ENCODE assay signal across 18 cellular contexts in the genomic region with DNA sequence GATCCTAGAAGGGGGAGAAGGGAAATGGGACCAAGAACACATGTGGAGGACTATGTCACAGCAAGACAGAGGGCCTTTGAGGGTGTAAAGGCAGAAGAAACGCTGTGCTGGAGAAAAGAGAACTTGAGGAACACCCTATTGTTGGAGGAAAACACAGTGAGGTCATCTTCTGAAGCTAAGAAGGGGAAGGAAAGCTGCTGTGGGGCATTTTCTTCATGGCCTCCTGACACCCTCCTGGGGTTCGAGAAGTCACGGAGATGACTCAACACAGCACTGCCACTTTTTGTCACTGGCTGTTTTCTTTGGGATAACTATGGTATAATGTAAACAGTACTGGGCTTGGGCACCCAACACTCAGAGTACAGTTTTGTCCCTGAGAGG.
DNase-seq lines count a peak whose midpoint lies in the region; ATAC-seq and TF ChIP-seq lines count a peak whose summit lies in the region.
"Had no signal": no experiment of that assay in that cellular context is flagged by ENCODE, and none has a peak within 500 bp of the region (broad histone marks: within the 10 kb centered on the region; RNA-seq: fewer than 3 reads in every experiment).

No MANE protein-coding gene starts in this region.

- H3K9ac ChIP-seq in PC-3 (ENCODE audit: low read length): no peak overlapping the region

- CTCF ChIA-PET in PC-3 (lab: Charles Lee): no interaction called here

- no peak for DNase-seq in left ventricle myocardium superior
- DNase-seq in left ventricle myocardium inferior: no peak
- DNase-seq in NB4 (ENCODE audit: low read depth): peak; percentile 2
- DNase-seq in PC-3: no peak
- DNase-seq in mucosa of descending colon: no peak
- DNase-seq: activated CD8-positive, alpha-beta T cell treated with anti-CD3 and anti-CD28 coated beads, Interleukin-2, amount 10 ng/mL, durations not matched to agents 7 days and 5 days; activated gamma-delta T cell; foreskin fibroblast; midbrain; NCI-H1436 treated with DMSO at 0.1 percent for 48 hours; NCI-H524; pancreas; stimulated activated CD4-positive, alpha-beta T cell treated with anti-CD3 and anti-CD28 coated beads, Interleukin-15, amount 100 ng/mL, for 24 hours; tibial artery had no signal

- no TSS peak for BruUV-seq in PC-3 (replicated peaks; lab: Mats Ljungman, UMichigan)

- H3K36me3 ChIP-seq in left ventricle myocardium inferior (no peaks in the 10 kb centered on the region), PC-3 (ENCODE audit: low read depth, low read length) (no peaks in the 10 kb centered on the region), mucosa of descending colon (ENCODE audit: low read depth) (no peaks in the 10 kb centered on the region)
- H3K36me3 ChIP-seq: pancreas, tibial artery had no signal

- H3K4me3 ChIP-seq in left ventricle myocardium inferior (no peak overlapping the region), NB4 (ENCODE audit: low read depth, low read length) (no peak overlapping the region), PC-3 (ENCODE audit: low read length) (no peak overlapping the region), mucosa of descending colon (no peak overlapping the region)
- H3K4me3 ChIP-seq: pancreas, tibial artery had no signal

- no peaks in the 10 kb centered on the region for H3K9me2 ChIP-seq in PC-3 (replicated peaks; ENCODE audit: low read length)

- H3K27ac ChIP-seq in left ventricle myocardium inferior (replicated peaks) (no peak overlapping the region), PC-3 (ENCODE audit: low read length) (no peak overlapping the region)
- H3K27ac ChIP-seq: pancreas, tibial artery had no signal

- no peaks in the 10 kb centered on the region for H3K79me2 ChIP-seq in PC-3 (ENCODE audit: low read length)

- H4K20me1 ChIP-seq in PC-3 (ENCODE audit: low read length): no peaks in the 10 kb centered on the region

- H3K27me3 ChIP-seq in left ventricle myocardium inferior (ENCODE audit: low read depth) (peaks cover 7% of the 10 kb centered on the region), PC-3 (ENCODE audit: low read length) (no peaks in the 10 kb centered on the region)
- H3K27me3 ChIP-seq: pancreas, tibial artery had no signal

- H3K4me1 ChIP-seq in left ventricle myocardium inferior: no peaks in the 10 kb centered on the region
- no peaks in the 10 kb centered on the region for H3K4me1 ChIP-seq in PC-3 (ENCODE audit: insufficient read depth, low read length)
- H3K4me1 ChIP-seq in mucosa of descending colon (ENCODE audit: low read depth): no peaks in the 10 kb centered on the region
- H3K4me1 ChIP-seq: pancreas, tibial artery had no signal

- H3F3A ChIP-seq in PC-3 (ENCODE audit: low read length, unreplicated experiment): no peaks in the 10 kb centered on the region

- POLR2A ChIA-PET in PC-3 (lab: Charles Lee; ENCODE audit: unreplicated experiment): no interaction called here

- no peak overlapping the region for H3K4me2 ChIP-seq in PC-3 (ENCODE audit: low read length)

- no peak overlapping the region for H2AFZ ChIP-seq in PC-3 (ENCODE audit: low read length)

- no peak for TF ChIP-seq POLR2A in NB4 (IDR thresholded peaks at IDR 0.05; ENCODE audit: extremely low read depth, insufficient read length)

- TF ChIP-seq CTCF in left ventricle myocardium inferior (IDR thresholded peaks at IDR 0.05; ENCODE audit: borderline replicate concordance) (no peak), NB4 (IDR thresholded peaks at IDR 0.05; ENCODE audit: low read depth, low read length) (no peak), PC-3 (conservative IDR thresholded peaks at IDR 0.05; ENCODE audit: low read depth, low read length) (no peak), mucosa of descending colon (IDR thresholded peaks at IDR 0.05) (no peak)

- ATAC-seq in left ventricle myocardium superior (peak; percentile 22), HG02973 (IDR thresholded peaks at IDR 0.05; ENCODE audit: unreplicated experiment) (peak; percentile 27), PC-3 (no peak), esophagus mucosa (no peak), GM19397 (IDR thresholded peaks at IDR 0.05; ENCODE audit: unreplicated experiment) (no peak), mucosa of descending colon (no peak)
- ATAC-seq: activated CD8-positive, alpha-beta T cell treated with anti-CD3 and anti-CD28 coated beads, Interleukin-2, amount 10 ng/mL, durations not matched to agents 7 days and 5 days; Right ventricle myocardium inferior had no signal

- H3K9me3 ChIP-seq in left ventricle myocardium inferior (replicated peaks) (no peaks in the 10 kb centered on the region), PC-3 (ENCODE audit: low read length) (peaks cover 38% of the 10 kb centered on the region; the same call in 1 of the 2 replicates), mucosa of descending colon (no peaks in the 10 kb centered on the region)
- H3K9me3 ChIP-seq: pancreas, tibial artery had no signal

- intact Hi-C loops in left ventricle myocardium superior (cut with micrococcal nuclease) (no loop called here), left ventricle myocardium inferior (cut with micrococcal nuclease) (no loop called here), PC-3 (cut with micrococcal nuclease) (no loop called here), mucosa of descending colon (cut with DNase I, micrococcal nuclease) (no loop called here)

Comparison
In these comparisons a context has a peak if more than half of its experiments do, and no peak if none do; other contexts are left out.
1. ATAC-seq: peak in left ventricle myocardium superior (single experiment) and HG02973 (single experiment); none in PC-3 (single experiment), esophagus mucosa (single experiment), GM19397 (single experiment) and mucosa of descending colon (single experiment).